Comparison of ENCODE assay signal across 8 cellular contexts in the genomic region with DNA sequence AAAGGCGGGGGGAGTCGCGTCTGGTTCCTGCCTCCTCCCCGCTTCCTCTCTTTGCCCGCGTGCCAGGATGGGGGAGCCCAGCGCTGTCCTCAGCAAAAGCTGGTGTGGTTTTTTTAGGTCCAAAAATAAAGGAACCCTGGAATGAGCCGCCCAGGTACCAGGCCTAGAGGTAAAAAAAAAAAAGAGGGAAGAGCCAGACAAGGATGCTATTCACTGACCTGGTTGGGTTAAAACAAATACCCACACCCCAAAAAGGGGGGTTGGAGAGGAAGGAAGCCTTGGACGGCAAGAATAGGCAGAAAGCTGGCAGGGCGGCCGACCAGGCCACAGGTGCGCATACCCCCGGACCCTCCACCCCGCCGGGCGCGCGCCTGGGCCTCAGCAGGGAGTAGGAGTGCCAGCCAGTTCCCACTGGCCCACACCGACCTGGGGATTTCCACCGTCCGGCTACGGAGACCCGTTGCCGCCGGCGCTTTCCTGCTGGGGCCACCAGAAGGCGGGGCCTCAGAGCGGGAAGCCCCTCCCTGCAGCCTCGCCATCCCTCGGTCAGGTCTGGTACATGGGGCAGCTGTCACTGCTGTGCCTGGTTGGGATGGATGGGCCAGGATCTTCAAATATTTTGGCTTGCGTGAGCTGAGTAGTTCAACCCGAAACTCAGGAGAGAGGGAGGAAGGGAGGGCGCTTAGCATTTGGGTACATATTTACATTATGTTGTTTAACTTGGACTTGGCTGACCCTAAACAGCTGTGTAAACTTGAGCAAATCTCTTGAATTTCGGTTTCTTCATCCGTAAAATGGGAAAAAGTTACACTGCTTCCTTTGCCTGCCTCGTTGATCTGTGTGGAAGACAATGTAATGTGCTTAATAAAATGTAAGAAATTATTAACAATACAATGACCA. TPM values are rescaled to one million over a fixed set of nuclear protein-coding genes. Genes with fewer than 3 reads are reported as not detected.
DNase-seq lines count a peak whose midpoint lies in the region; ATAC-seq and TF ChIP-seq lines count a peak whose summit lies in the region.

No MANE protein-coding gene starts in this region.

- H3K27me3 ChIP-seq in dorsolateral prefrontal cortex: no peaks in the 10 kb centered on the region

- DNase-seq in AML-193 (lab: John Stamatoyannopoulos, UW): peak; percentile 61 to 69
- peak; percentile 69 for DNase-seq in NCI-H345 treated with DMSO at 0.1 percent for 48 hours (lab: John Stamatoyannopoulos, UW; ENCODE audit: unreplicated experiment)
- peak; percentile 71 for DNase-seq in activated CD4-positive, alpha-beta T cell treated with anti-CD3 and anti-CD28 coated beads, Interleukin-2, amount 50 U/mL, for 1 hour
- DNase-seq in dorsolateral prefrontal cortex: peak in 7 of 10 donors; percentile 60 to 84 (median 70)
- DNase-seq in lung microvascular endothelial cell (ENCODE audit: low read depth in 2 of 2): peak; percentile 90 to 94
- peak; percentile 72 for DNase-seq in stimulated activated CD8-positive, alpha-beta memory T cell treated with anti-CD3 and anti-CD28 coated beads, Interleukin-12 subunit alpha, Interleukin-12 subunit beta, amount 100 ng/mL, for 24 hours (ENCODE audit: extremely low read depth)

- ATAC-seq in GM19025 (IDR thresholded peaks at IDR 0.05; ENCODE audit: low read depth, unreplicated experiment): peak; percentile 73
- ATAC-seq in HG03159 (IDR thresholded peaks at IDR 0.05; ENCODE audit: unreplicated experiment): peak; percentile 67

- intact Hi-C loops in dorsolateral prefrontal cortex (cut with DNase I): loop anchor here in 1 of 2 donors (2.0 kb wide), 1 partner anchor 115 kb away; no protein-coding TSS in a partner anchor

- peak overlapping the region; percentile 71 to 100 (median 97) for H3K27ac ChIP-seq in dorsolateral prefrontal cortex

- H3K4me3 ChIP-seq in dorsolateral prefrontal cortex: peak overlapping the region; percentile 27 to 82 (median 59)

- TF ChIP-seq CTCF in dorsolateral prefrontal cortex (IDR thresholded peaks at IDR 0.05 in 54 of 56, conservative IDR thresholded peaks at IDR 0.05 in 2 of 56; ENCODE audit: low read depth in 1 of 56, partially characterized antibody in 56 of 56): peak in 2 of 56 donors; percentile 8 to 10

RNA-seq across cellular contexts. Expression of a gene that starts 5.4 kb away (rescaled TPM):
- total RNA-seq in dorsolateral prefrontal cortex (10 to 100 TPM; 30.1 to 62.8 (median 41.3) TPM), lung microvascular endothelial cell (5.4 and 10.1 TPM in 2 replicates)

Comparison
In these comparisons a context has a peak if more than half of its experiments do, and no peak if none do; other contexts are left out.
1. Peak in every context shown above with its lines: DNase-seq, ATAC-seq, H3K4me3 ChIP-seq and H3K27ac ChIP-seq.